In genomic region chr22:17085277-17086091, GRCh38 we compare ENCODE assay signal across 8 cellular contexts. TPM values are rescaled to one million over a fixed set of nuclear protein-coding genes. Genes with fewer than 3 reads are reported as not detected.
DNase-seq lines count a peak whose midpoint lies in the region; ATAC-seq lines count a peak whose summit lies in the region.

No MANE protein-coding gene starts in this region.

- H3K79me2 ChIP-seq in Karpas-422 (ENCODE audit: low read length): peaks cover 27% of the 10 kb centered on the region

- no peak overlapping the region for H3K27ac ChIP-seq in Karpas-422 (ENCODE audit: low read length)
- H3K27ac ChIP-seq in adipose tissue (ENCODE audit: low read depth, low read length): peak overlapping the region; percentile 44

- peak overlapping the region; percentile 77 for H3K4me2 ChIP-seq in Karpas-422 (ENCODE audit: low read depth, low read length, poor library complexity, severe bottlenecking)

- no peaks in the 10 kb centered on the region for H3K36me3 Mint-ChIP-seq in immature natural killer cell

- no peaks in the 10 kb centered on the region for H3K27me3 ChIP-seq in Karpas-422 (ENCODE audit: low read length)

- H3K9me2 ChIP-seq in Karpas-422 (replicated peaks; ENCODE audit: insufficient read depth, low read length): no peaks in the 10 kb centered on the region

- H3K27me3 Mint-ChIP-seq in immature natural killer cell (ENCODE audit: low read depth in 3 of 3): peaks cover 9 to 17% (median 12%) of the 10 kb centered on the region in 3 donors

- 4 to 7% (median 4%) methylated on average over 65 to 88 of the region's 88 CpGs for WGBS in adipose tissue, 3 donors

- H4K20me1 ChIP-seq in Karpas-422 (ENCODE audit: insufficient read depth, low read depth, low read length): peaks cover 8% of the 10 kb centered on the region

- H3K4me3 ChIP-seq in Karpas-422 (ENCODE audit: low read length): peak overlapping the region; percentile 84

- peak overlapping the region in 3 of 6 donors; percentile 17 to 76 (median 42) for H3K27ac Mint-ChIP-seq in immature natural killer cell

- peak overlapping the region; percentile 79 for H3K9ac ChIP-seq in Karpas-422 (ENCODE audit: low read length)

- DNase-seq in Karpas-422 (no peak), immature natural killer cell (peak; percentile 12 to 38 (median 27)), foreskin melanocyte (no peak), MV-4-11 (lab: John Stamatoyannopoulos, UW) (no peak)
- DNase-seq in stimulated activated CD4-positive, alpha-beta T cell treated with anti-CD3 and anti-CD28 coated beads, Interleukin-2, amount 100 ng/mL, for 24 hours: peak; percentile 48 to 51

- no peaks in the 10 kb centered on the region for H3K36me3 ChIP-seq in Karpas-422 (ENCODE audit: insufficient read depth, low read length)

- peak overlapping the region; percentile 44; the same call in 1 of the 2 replicates for H2AFZ ChIP-seq in Karpas-422 (ENCODE audit: low read length)

- no peaks in the 10 kb centered on the region for H3K9me3 ChIP-seq in Karpas-422 (ENCODE audit: low read length)

- H3K4me1 Mint-ChIP-seq in immature natural killer cell: peaks cover 49 to 50% of the 10 kb centered on the region in 2 donors

- ATAC-seq in GM19395 (IDR thresholded peaks at IDR 0.05; ENCODE audit: unreplicated experiment): peak; percentile 7
- ATAC-seq in GM18520 (IDR thresholded peaks at IDR 0.05; ENCODE audit: unreplicated experiment): no peak

- no peaks in the 10 kb centered on the region for H3K9me3 Mint-ChIP-seq in immature natural killer cell

- peaks cover 22% of the 10 kb centered on the region for H3K4me1 ChIP-seq in Karpas-422 (ENCODE audit: low read length)

- peak overlapping the region; percentile 88 to 91 (median 90) for H3K4me3 Mint-ChIP-seq in immature natural killer cell

RNA-seq across cellular contexts. Expression of gene IL17RA, which starts 0.7 kb away (rescaled TPM):
- 5.8 and 7.1 TPM in 2 replicates for total RNA-seq in Karpas-422 (2014; rRNA removed; shearing (Covaris generic); ENCODE audit: low replicate concordance)
- polyA plus RNA-seq in adipose tissue: 10 to 100 TPM in 2 of 3 donors, 1 to 10 TPM in 1; 5.0 to 19.7 (median 11.0) TPM
- polyA plus RNA-seq in immature natural killer cell: 10 to 100 TPM; 12.8 to 21.0 (median 14.6) TPM

RNA-seq across cellular contexts. Expression of gene TMEM121B, which starts 35.7 kb away (rescaled TPM):
- total RNA-seq in Karpas-422 (2014; rRNA removed; shearing (Covaris generic); ENCODE audit: low replicate concordance): 0.04 and 0.76 TPM in 2 replicates
- polyA plus RNA-seq in adipose tissue: under 1 TPM; 0.11 to 0.37 (median 0.28) TPM
- polyA plus RNA-seq in immature natural killer cell: not detected

Comparison
In these comparisons a context has a peak if more than half of its experiments do, and no peak if none do; other contexts are left out.
1. DNase-seq: peak in immature natural killer cell (3 of 3) and stimulated activated CD4-positive, alpha-beta T cell treated with anti-CD3 and anti-CD28 coated beads, Interleukin-2, amount 100 ng/mL, for 24 hours (2 of 2); none in Karpas-422 (single experiment), foreskin melanocyte (single experiment) and MV-4-11 (single experiment).